8 cellular contexts compared by ENCODE assay signal in the genomic region with DNA sequence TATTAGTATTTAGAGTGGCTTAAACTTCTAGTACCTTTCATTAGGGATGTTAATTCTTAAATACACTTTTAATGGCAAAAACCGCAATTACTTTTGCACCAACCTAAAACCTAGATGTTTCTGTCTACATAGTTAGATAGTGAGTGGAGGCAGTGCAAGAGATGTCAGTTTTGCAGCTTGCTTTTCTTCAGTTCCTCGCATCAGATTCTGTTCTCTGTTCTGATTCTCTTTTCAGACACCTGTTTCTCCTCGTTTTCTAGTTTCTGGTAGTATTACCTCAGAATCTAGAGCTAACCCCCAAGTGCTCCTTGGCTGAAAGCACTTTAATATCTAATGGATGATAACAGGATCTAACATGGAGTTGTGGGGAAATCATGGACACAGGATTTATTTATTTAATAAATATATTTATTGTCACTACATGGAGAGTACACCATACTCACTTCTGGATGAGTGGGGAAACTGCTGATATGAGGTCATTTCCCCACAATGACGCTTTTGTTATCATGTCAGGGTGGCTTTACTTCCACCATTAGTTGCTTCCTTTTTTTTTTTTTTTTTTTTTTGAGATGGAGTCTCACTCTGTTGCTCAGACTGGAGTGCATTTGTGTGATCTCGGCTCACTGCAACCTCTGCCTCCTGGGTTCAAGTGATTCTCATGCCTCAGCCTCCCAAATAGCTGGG.
ATAC-seq and TF ChIP-seq lines count a peak whose summit lies in the region.
"Not testable (repeated sequence)": the region's sequence is repeated elsewhere in the genome, so short reads cannot be mapped to it uniquely, and the experiment has no call there.

No MANE protein-coding gene starts in this region.

- not testable (repeated sequence) for H3K4me3 ChIP-seq in OCI-LY3 (ENCODE audit: low read length)

- not testable (repeated sequence) for H3K9me3 ChIP-seq in OCI-LY3 (ENCODE audit: insufficient read depth, low read length)

- peak overlapping the region; percentile 86 for H3K27ac ChIP-seq in OCI-LY3 (ENCODE audit: low read length)

- not testable (repeated sequence) for H3K36me3 ChIP-seq in OCI-LY3 (replicated peaks; ENCODE audit: low read depth, low read length)

- H3K4me2 ChIP-seq in OCI-LY3 (ENCODE audit: low read length) = peak overlapping the region; percentile 48

- H3K9ac ChIP-seq in OCI-LY3 (ENCODE audit: low read length) = peak overlapping the region; percentile 37; the same call in 1 of the 2 replicates

- H3K4me1 ChIP-seq in OCI-LY3 (ENCODE audit: low read length) = peaks cover 19% of the 10 kb centered on the region

- not testable (repeated sequence) for H3K79me2 ChIP-seq in OCI-LY3 (ENCODE audit: low read length)

- H4K20me1 ChIP-seq in OCI-LY3 (ENCODE audit: insufficient read depth, low read length) = not testable (repeated sequence)

- H3K27me3 ChIP-seq in OCI-LY3 (ENCODE audit: low read depth, low read length) = not testable (repeated sequence)

- not testable (repeated sequence) for H2AFZ ChIP-seq in OCI-LY3 (ENCODE audit: low read depth, low read length)

- not testable (repeated sequence) for TF ChIP-seq CTCF in OCI-LY3 (IDR thresholded peaks at IDR 0.05; ENCODE audit: low read depth, low read length)

- ATAC-seq in GM18502 (IDR thresholded peaks at IDR 0.05; ENCODE audit: poor library complexity, unreplicated experiment) (peak; percentile 54), GM19025 (IDR thresholded peaks at IDR 0.05; ENCODE audit: low read depth, unreplicated experiment) (peak; percentile 43), GM19463 (IDR thresholded peaks at IDR 0.05; ENCODE audit: unreplicated experiment) (peak; percentile 46), GM21619 (IDR thresholded peaks at IDR 0.05; ENCODE audit: unreplicated experiment) (peak; percentile 53), HG02840 (IDR thresholded peaks at IDR 0.05; ENCODE audit: low FRiP score, unreplicated experiment) (peak; percentile 29), HG03103 (IDR thresholded peaks at IDR 0.05; ENCODE audit: low read depth, unreplicated experiment) (peak; percentile 42), HG03439 (IDR thresholded peaks at IDR 0.05; ENCODE audit: unreplicated experiment) (peak; percentile 44)
